Comparison of ENCODE assay signal across 16 cellular contexts in genomic region chr13:50310734-50311133, GRCh38.
DNase-seq lines count a peak whose midpoint lies in the region; ATAC-seq and TF ChIP-seq lines count a peak whose summit lies in the region.
"Had no signal": no experiment of that assay in that cellular context is flagged by ENCODE, and none has a peak within 500 bp of the region (broad histone marks: within the 10 kb centered on the region; RNA-seq: fewer than 3 reads in every experiment).

No MANE protein-coding gene starts in this region.

- no peaks in the 10 kb centered on the region for H3K36me3 Mint-ChIP-seq in effector memory CD8-positive, alpha-beta T cell (ENCODE audit: insufficient read depth)
- H3K36me3 Mint-ChIP-seq: CD8-positive, alpha-beta memory T cell had no signal

- H3K9me3 Mint-ChIP-seq in effector memory CD8-positive, alpha-beta T cell: no peaks in the 10 kb centered on the region
- H3K9me3 Mint-ChIP-seq: CD14-positive monocyte; CD4-positive, alpha-beta T cell; CD8-positive, alpha-beta memory T cell; HFFc6 had no signal

- H3K27ac Mint-ChIP-seq in effector memory CD8-positive, alpha-beta T cell: peak overlapping the region in 1 of 2 donors; percentile 14
- H3K27ac Mint-ChIP-seq: CD4-positive, alpha-beta T cell; HFFc6 had no signal

- peak overlapping the region in 9 of 11 experiments; percentile 14 to 85 (median 60); a peak in 12 of 22 replicates for H3K4me2 ChIP-seq in BLaER1 treated with 17β-estradiol and CSF1 and Interleukin-3, amounts not matched to agents 10 nM and 100 nM

- POLR2A ChIA-PET in Panc1 (lab: Charles Lee): no interaction called here

- in situ Hi-C loops in Panc1 (cut with HindIII; ENCODE audit: low pct_unique_long_range_greater_than_20kb, low sequenced_read_pairs): no loop called here

- H3K27me3 Mint-ChIP-seq in effector memory CD8-positive, alpha-beta T cell: no peaks in the 10 kb centered on the region
- H3K27me3 Mint-ChIP-seq: CD4-positive, alpha-beta T cell; CD8-positive, alpha-beta memory T cell had no signal

- CTCF ChIA-PET in Panc1 (lab: Charles Lee): interaction anchor here (0.5 kb wide), 1 partner anchor 314 kb away, joined by 3 read pairs; the partner anchor contains the start of gene TRIM13

- no peak overlapping the region for H3K9ac ChIP-seq in BLaER1 treated with 17β-estradiol and CSF1 and Interleukin-3, amounts not matched to agents 10 nM and 100 nM

- no peak overlapping the region for H3K27ac ChIP-seq in BLaER1 treated with 17β-estradiol and CSF1 and Interleukin-3, amounts not matched to agents 10 nM and 100 nM
- peak overlapping the region; percentile 69; the same call in 1 of the 2 replicates for H3K27ac ChIP-seq in Panc1 (ENCODE audit: low read length)

- H3K4me3 ChIP-seq in BLaER1 treated with 17β-estradiol and CSF1 and Interleukin-3, amounts not matched to agents 10 nM and 100 nM: no peak overlapping the region; a peak in 1 of 20 replicates
- no peak overlapping the region for H3K4me3 ChIP-seq in Panc1 (ENCODE audit: low read depth in 2 of 2, low read length in 2 of 2)
- H3K4me3 ChIP-seq: HAP-1 had no signal

- DNase-seq in HT-29 (ENCODE audit: low spot score) (peak; percentile 9), Panc1 (ENCODE audit: low read depth, low spot score) (no peak), renal cortical epithelial cell (ENCODE audit: low read depth) (peak; percentile 19), GM20000 (ENCODE audit: low spot score) (no peak)
- no peak for DNase-seq in effector memory CD8-positive, alpha-beta T cell
- DNase-seq: CD4-positive, alpha-beta T cell; CD8-positive, alpha-beta memory T cell; DMS 273 treated with DMSO at 0.1 percent for 48 hours; DMS79; GF-D8; GOT3; HFFc6 had no signal

- no peaks in the 10 kb centered on the region for H3K36me3 ChIP-seq in BLaER1 treated with 17β-estradiol and CSF1 and Interleukin-3, amounts not matched to agents 10 nM and 100 nM
- H3K36me3 ChIP-seq in Panc1 (ENCODE audit: control insufficient read depth, insufficient read depth, low read length): no peaks in the 10 kb centered on the region
- H3K36me3 ChIP-seq: HAP-1 had no signal

- H3K4me1 ChIP-seq in BLaER1 treated with 17β-estradiol and CSF1 and Interleukin-3, amounts not matched to agents 10 nM and 100 nM: peaks cover 21 to 59% (median 46%) of the 10 kb centered on the region in 10 experiments
- H3K4me1 ChIP-seq in Panc1 (ENCODE audit: control insufficient read depth, insufficient read depth, low read length): peaks cover 5% of the 10 kb centered on the region; the same call in 1 of the 2 replicates
- H3K4me1 ChIP-seq: HAP-1 had no signal

- BruUV-seq in Panc1 (replicated peaks; lab: Mats Ljungman, UMichigan): no TSS peak

- no peaks in the 10 kb centered on the region for H3K27me3 ChIP-seq in BLaER1 treated with 17β-estradiol and CSF1 and Interleukin-3, amounts not matched to agents 10 nM and 100 nM
- no peaks in the 10 kb centered on the region for H3K27me3 ChIP-seq in Panc1 (ENCODE audit: control insufficient read depth, insufficient read depth, low read length)

- intact Hi-C loops in Panc1 (cut with micrococcal nuclease; ENCODE audit: unreplicated experiment): no loop called here

- TF ChIP-seq CTCF in Panc1 (IDR thresholded peaks at IDR 0.05) (no peak), GM20000 (IDR thresholded peaks at IDR 0.05; ENCODE audit: extremely low read depth, missing control alignments) (no peak)

- ATAC-seq in Panc1 (no peak), esophagus mucosa (no peak)
- ATAC-seq in effector memory CD8-positive, alpha-beta T cell (replicated peaks): no peak

- no peaks in the 10 kb centered on the region for H4K20me1 ChIP-seq in BLaER1 treated with 17β-estradiol and CSF1 and Interleukin-3, amounts not matched to agents 10 nM and 100 nM

- H3K9me3 ChIP-seq in BLaER1 treated with 17β-estradiol and CSF1 and Interleukin-3, amounts not matched to agents 10 nM and 100 nM (replicated peaks in 1 of 11): peaks cover 6 to 25% (median 18%) of the 10 kb centered on the region in 11 experiments; a peak in 19 of 22 replicates
- no peaks in the 10 kb centered on the region for H3K9me3 ChIP-seq in Panc1 (ENCODE audit: control insufficient read depth, insufficient read depth, low read depth, low read length)
- H3K9me3 ChIP-seq: HAP-1 had no signal

- no peak overlapping the region for H3K4me3 Mint-ChIP-seq in effector memory CD8-positive, alpha-beta T cell
- H3K4me3 Mint-ChIP-seq: HFFc6 had no signal

- peaks cover 10 to 16% of the 10 kb centered on the region in 2 donors for H3K4me1 Mint-ChIP-seq in effector memory CD8-positive, alpha-beta T cell (ENCODE audit: low read depth in 2 of 2)

Comparison
In these comparisons a context has a peak if more than half of its experiments do, and no peak if none do; other contexts are left out.
1. DNase-seq: peak in HT-29 (single experiment) and renal cortical epithelial cell (single experiment); none in Panc1 (single experiment), GM20000 (single experiment) and effector memory CD8-positive, alpha-beta T cell (0 of 3).